In genomic region chr2:173553589-173553988, GRCh38 we compare ENCODE assay signal across 1 cellular context.
TF ChIP-seq lines count a peak whose summit lies in the region.

No MANE protein-coding gene starts in this region.

TF ChIP-seq in SK-N-SH treated with all-trans-retinoic acid at 6 μM for 48 hours, 23 proteins besides CTCF, POLR2A, EP300 and RAD21 (continued from another document):
- TF ChIP-seq POU6F1 (CRISPR knock-in tag; IDR thresholded peaks at IDR 0.05; ENCODE audit: borderline replicate concordance, low read depth) (no peak), ZFP3 (CRISPR knock-in tag; IDR thresholded peaks at IDR 0.05) (no peak), TOX (CRISPR knock-in tag; IDR thresholded peaks at IDR 0.05; ENCODE audit: borderline replicate concordance) (no peak), CSDC2 (CRISPR knock-in tag; IDR thresholded peaks at IDR 0.05) (no peak), CREB5 (CRISPR knock-in tag; IDR thresholded peaks at IDR 0.05; ENCODE audit: low read depth) (no peak), ZNF565 (CRISPR knock-in tag; conservative IDR thresholded peaks at IDR 0.05; ENCODE audit: low read depth) (no peak), ZC3H10 (CRISPR knock-in tag; IDR thresholded peaks at IDR 0.05) (no peak), OSR1 (CRISPR knock-in tag; IDR thresholded peaks at IDR 0.05) (no peak), PPARA (CRISPR knock-in tag; IDR thresholded peaks at IDR 0.05; ENCODE audit: borderline replicate concordance) (no peak), BACH2 (CRISPR knock-in tag; IDR thresholded peaks at IDR 0.05; ENCODE audit: borderline replicate concordance) (no peak), CSRNP3 (CRISPR knock-in tag; IDR thresholded peaks at IDR 0.05) (no peak), TCF4 (CRISPR knock-in tag; IDR thresholded peaks at IDR 0.05; ENCODE audit: borderline replicate concordance) (no peak), ARNTL (CRISPR knock-in tag; IDR thresholded peaks at IDR 0.05; ENCODE audit: borderline replicate concordance, low read depth) (no peak), ZNF8 (CRISPR knock-in tag; IDR thresholded peaks at IDR 0.05) (no peak), ESRRG (CRISPR knock-in tag; IDR thresholded peaks at IDR 0.05) (no peak), GLIS3 (CRISPR knock-in tag; IDR thresholded peaks at IDR 0.05) (no peak)
